In the genomic region with DNA sequence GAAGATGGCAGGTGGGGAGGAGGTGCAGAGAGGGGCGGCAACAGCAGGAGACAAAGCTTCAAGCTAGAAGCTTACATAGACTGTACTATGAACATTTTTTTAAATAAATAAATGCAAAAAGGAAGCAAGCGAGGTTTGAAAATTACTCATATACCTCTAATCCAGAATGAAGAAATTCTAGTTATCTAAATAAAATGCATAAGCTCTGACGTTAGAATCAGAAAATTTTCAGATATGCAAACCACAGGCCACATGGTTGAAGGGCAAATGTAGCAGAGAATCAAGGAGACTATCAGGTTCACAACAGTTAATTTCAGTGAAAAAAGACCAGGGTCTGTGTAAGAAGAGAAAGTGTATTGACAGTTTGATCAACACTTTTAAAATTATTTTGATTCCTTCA, we compare ENCODE assay signal across 1 cellular context.
TF ChIP-seq lines count a peak whose summit lies in the region.

No MANE protein-coding gene starts in this region.

TF ChIP-seq in HepG2, 621 proteins besides CTCF, POLR2A, EP300 and RAD21 (continued from another document):
- TF ChIP-seq, protein P1, sequence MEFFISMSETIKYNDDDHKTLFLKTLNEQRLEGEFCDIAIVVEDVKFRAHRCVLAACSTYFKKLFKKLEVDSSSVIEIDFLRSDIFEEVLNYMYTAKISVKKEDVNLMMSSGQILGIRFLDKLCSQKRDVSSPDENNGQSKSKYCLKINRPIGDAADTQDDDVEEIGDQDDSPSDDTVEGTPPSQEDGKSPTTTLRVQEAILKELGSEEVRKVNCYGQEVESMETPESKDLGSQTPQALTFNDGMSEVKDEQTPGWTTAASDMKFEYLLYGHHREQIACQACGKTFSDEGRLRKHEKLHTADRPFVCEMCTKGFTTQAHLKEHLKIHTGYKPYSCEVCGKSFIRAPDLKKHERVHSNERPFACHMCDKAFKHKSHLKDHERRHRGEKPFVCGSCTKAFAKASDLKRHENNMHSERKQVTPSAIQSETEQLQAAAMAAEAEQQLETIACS (CRISPR knock-in tag; IDR thresholded peaks at IDR 0.05) = no peak
- TF ChIP-seq ZSCAN22 (CRISPR knock-in tag; IDR thresholded peaks at IDR 0.05) = no peak
- no peak for TF ChIP-seq NCOR1 (IDR thresholded peaks at IDR 0.05; ENCODE audit: borderline replicate concordance, low read length)
- no peak for TF ChIP-seq ZNF772 (CRISPR knock-in tag; IDR thresholded peaks at IDR 0.05)
- TF ChIP-seq ZNF33A (CRISPR knock-in tag; IDR thresholded peaks at IDR 0.05; ENCODE audit: borderline replicate concordance) = no peak
- no peak for TF ChIP-seq HOXA3 (CRISPR knock-in tag; IDR thresholded peaks at IDR 0.05)
- no peak for TF ChIP-seq POLR2AphosphoS2 (IDR thresholded peaks at IDR 0.05; ENCODE audit: low read depth, low read length)
- TF ChIP-seq PLSCR1 (CRISPR knock-in tag; IDR thresholded peaks at IDR 0.05; ENCODE audit: borderline replicate concordance) = no peak
- TF ChIP-seq CBFB (CRISPR knock-in tag; IDR thresholded peaks at IDR 0.05) = no peak
- no peak for TF ChIP-seq ZNF598 (CRISPR knock-in tag; IDR thresholded peaks at IDR 0.05; ENCODE audit: borderline replicate concordance)
TF ChIP-seq in HepG2: peak in this region for 0.
